15 cellular contexts compared by ENCODE assay signal in genomic region chr5:94522099-94522498, GRCh38.
"Had no signal": no experiment of that assay in that cellular context is flagged by ENCODE, and none has a peak within 500 bp of the region (broad histone marks: within the 10 kb centered on the region; RNA-seq: fewer than 3 reads in every experiment).

No MANE protein-coding gene starts in this region.

- H3K4me1 ChIP-seq: transverse colon had no signal

- H3K9me3 ChIP-seq: transverse colon had no signal

- H3K4me3 ChIP-seq: lung, skin epidermis, transverse colon had no signal

- H3K36me3 ChIP-seq: transverse colon had no signal

- ATAC-seq: activated naive CD4-positive, alpha-beta T cell treated with anti-CD3 and anti-CD28 coated beads, Interleukin-2, amount 50 U/mL, for 72 hours; left cardiac atrium; naive thymus-derived CD4-positive, alpha-beta T cell; stimulated activated effector memory CD8-positive, alpha-beta T cell treated with anti-CD3 and anti-CD28 coated beads, Interleukin-12 subunit alpha, Interleukin-12 subunit beta, amount 100 ng/mL, for 72 hours; T-helper 17 cell had no signal

- H3K27me3 ChIP-seq: transverse colon had no signal

- H3K27ac ChIP-seq: skin epidermis, transverse colon had no signal

- DNase-seq: activated effector memory CD4-positive, alpha-beta T cell treated with Interleukin-2 at 50 U/mL for 16 hours; activated T-cell treated with anti-CD3 and anti-CD28 coated beads, Interleukin-2, amount 50 U/mL, for 1 hour; amygdala; endodermal cell; glutamatergic neuron; left cardiac atrium; naive thymus-derived CD4-positive, alpha-beta T cell; posterior cingulate gyrus; substantia nigra; T-helper 17 cell; transverse colon had no signal
